ENCODE assay signal across 1 cellular context in the genomic region with DNA sequence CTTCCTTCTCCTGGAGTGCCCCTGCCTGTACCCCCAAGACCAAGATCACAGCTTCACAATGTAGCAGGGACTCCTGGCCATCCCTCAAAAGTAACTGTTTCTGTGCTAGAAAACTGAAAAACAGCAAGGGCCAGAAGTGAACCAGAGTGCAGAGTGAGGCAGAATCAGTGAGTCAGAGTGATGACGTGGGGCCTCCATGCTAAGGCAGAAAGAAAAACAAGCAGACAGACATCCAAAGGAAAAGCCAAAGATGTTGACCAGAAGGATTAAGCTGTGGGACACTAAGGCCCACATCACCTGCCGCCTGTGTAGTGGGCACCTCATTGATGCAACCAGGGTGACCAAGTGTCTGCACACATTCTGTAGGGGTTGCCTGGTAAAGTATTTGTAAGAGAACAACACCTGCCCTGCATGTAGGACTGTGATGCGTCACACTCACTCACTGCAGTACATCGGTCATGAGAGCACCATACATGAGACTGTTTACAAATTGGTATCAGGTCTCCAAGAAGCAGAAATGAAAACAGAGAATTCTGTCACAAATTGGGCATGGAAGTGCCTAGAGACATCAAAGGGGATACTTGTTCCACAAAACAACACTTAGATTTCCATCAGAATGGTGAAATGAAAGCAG.
TF ChIP-seq lines count a peak whose summit lies in the region.

No MANE protein-coding gene starts in this region.

TF ChIP-seq in SK-N-SH treated with all-trans-retinoic acid at 6 μM for 48 hours, 23 proteins besides CTCF, POLR2A, EP300 and RAD21 (continued from another document):
- TF ChIP-seq CREB5 (CRISPR knock-in tag; IDR thresholded peaks at IDR 0.05; ENCODE audit: low read depth) = no peak
- no peak for TF ChIP-seq ZNF565 (CRISPR knock-in tag; conservative IDR thresholded peaks at IDR 0.05; ENCODE audit: low read depth)
- no peak for TF ChIP-seq ZFP30 (CRISPR knock-in tag; IDR thresholded peaks at IDR 0.05)
- no peak for TF ChIP-seq ZFP3 (CRISPR knock-in tag; IDR thresholded peaks at IDR 0.05)
